ENCODE assay signal across 1 cellular context in genomic region chr6:44311767-44312166, GRCh38.
A peak's percentile ranks its signal among the peaks of the same experiment; 100 is the strongest.
TF ChIP-seq lines count a peak whose summit lies in the region.

No MANE protein-coding gene starts in this region.

TF ChIP-seq in K562, 482 proteins besides CTCF, POLR2A, EP300 and RAD21:
- TF ChIP-seq FOXK1 (CRISPR knock-in tag; IDR thresholded peaks at IDR 0.05; ENCODE audit: borderline replicate concordance) (0 out of 2 replicates have a peak, but pooled peaks have one; percentile 53), ETV6 (IDR thresholded peaks at IDR 0.05; ENCODE audit: borderline replicate concordance in 1 of 2, low read depth in 2 of 2, low read length in 1 of 2) (no peak), ETV6 (CRISPR knock-in tag; IDR thresholded peaks at IDR 0.05; ENCODE audit: borderline replicate concordance) (0 out of 2 replicates have a peak, but pooled peaks have one; percentile 42), ZBTB26 (CRISPR knock-in tag; IDR thresholded peaks at IDR 0.05) (no peak), KDM5B (IDR thresholded peaks at IDR 0.05; ENCODE audit: insufficient replicate concordance, low read depth, low read length) (peak; percentile 33)
